1 cellular context compared by ENCODE assay signal in the genomic region with DNA sequence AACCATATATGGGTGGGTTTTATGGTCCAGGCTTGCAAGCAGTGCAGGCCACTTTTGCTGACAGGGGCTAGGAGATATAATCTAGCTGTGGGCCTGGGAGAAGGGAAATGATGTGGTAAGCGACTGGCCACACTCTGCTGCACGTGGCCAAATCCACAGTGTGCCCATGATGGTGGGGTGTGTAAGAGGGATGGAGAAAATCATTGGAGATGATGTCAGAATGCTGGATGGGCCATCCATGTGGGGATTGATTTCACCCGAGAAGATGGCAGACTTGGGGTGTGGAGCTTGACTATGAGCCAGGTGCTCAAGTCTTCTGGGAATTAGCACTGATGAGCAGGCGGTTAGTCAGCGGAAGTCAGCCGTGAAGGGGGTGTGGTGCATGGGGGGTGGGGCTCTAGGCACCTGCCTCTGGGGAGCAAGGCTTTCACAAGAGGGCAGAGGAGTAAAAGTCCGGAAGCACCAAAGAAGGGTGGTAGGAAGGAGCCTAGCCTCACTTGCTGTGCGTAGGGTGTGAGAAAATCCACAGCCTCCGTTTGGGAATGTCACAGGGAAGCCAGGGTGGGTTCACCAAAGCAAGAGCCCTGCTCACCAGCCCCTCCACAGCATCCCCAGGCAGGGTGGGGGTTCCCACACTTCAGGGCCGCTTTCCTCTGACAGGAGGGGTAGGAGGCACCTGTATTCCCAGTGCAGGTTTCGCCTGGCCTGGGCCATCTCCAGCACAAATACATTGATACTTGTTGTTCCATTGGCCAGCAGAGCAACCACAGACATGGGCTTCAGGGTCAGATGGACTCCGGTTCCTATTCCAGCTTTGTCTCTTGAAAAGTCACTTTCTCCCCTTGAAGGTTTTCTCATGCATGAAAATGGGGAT.
TF ChIP-seq lines count a peak whose summit lies in the region.

No MANE protein-coding gene starts in this region.

TF ChIP-seq in GM23338, 12 proteins besides CTCF, POLR2A, EP300 and RAD21:
- TF ChIP-seq ZNF114 (CRISPR knock-in tag; IDR thresholded peaks at IDR 0.05): no peak
- no peak for TF ChIP-seq NANOG (IDR thresholded peaks at IDR 0.05; ENCODE audit: borderline replicate concordance)
- TF ChIP-seq EZH2 (IDR thresholded peaks at IDR 0.05; ENCODE audit: low read depth, unreplicated experiment): no peak
